Comparison of ENCODE assay signal across 15 cellular contexts in genomic region chr11:86447763-86448480, GRCh38.
DNase-seq lines count a peak whose midpoint lies in the region; ATAC-seq lines count a peak whose summit lies in the region.
"Had no signal": no experiment of that assay in that cellular context is flagged by ENCODE, and none has a peak within 500 bp of the region (broad histone marks: within the 10 kb centered on the region; RNA-seq: fewer than 3 reads in every experiment).

No MANE protein-coding gene starts in this region.

- H3K36me3 ChIP-seq in BLaER1 treated with 17β-estradiol and CSF1 and Interleukin-3, amounts not matched to agents 10 nM and 100 nM, result no peaks in the 10 kb centered on the region
- H3K36me3 ChIP-seq in KOPT-K1 (ENCODE audit: insufficient read depth, low read length), result no peaks in the 10 kb centered on the region

- no peaks in the 10 kb centered on the region for H3K27me3 ChIP-seq in BLaER1 treated with 17β-estradiol and CSF1 and Interleukin-3, amounts not matched to agents 10 nM and 100 nM
- H3K27me3 ChIP-seq: hepatocyte had no signal

- H3K4me1 ChIP-seq in BLaER1 treated with 17β-estradiol and CSF1 and Interleukin-3, amounts not matched to agents 10 nM and 100 nM, result peaks cover 11 to 72% (median 56%) of the 10 kb centered on the region in 10 experiments
- H3K4me1 ChIP-seq: parathyroid adenoma had no signal

- H3K27ac Mint-ChIP-seq in activated T-helper 17 cell treated with anti-CD3 and anti-CD28 coated beads, Interleukin-2, amount 50 U/mL, for 72 hours, result no peak overlapping the region
- H3K27ac Mint-ChIP-seq: naive thymus-derived CD8-positive, alpha-beta T cell had no signal

- no peak overlapping the region for H3K4me3 Mint-ChIP-seq in activated T-helper 17 cell treated with anti-CD3 and anti-CD28 coated beads, Interleukin-2, amount 50 U/mL, for 72 hours
- H3K4me3 Mint-ChIP-seq: naive thymus-derived CD8-positive, alpha-beta T cell had no signal

- H3K9ac ChIP-seq in BLaER1 treated with 17β-estradiol and CSF1 and Interleukin-3, amounts not matched to agents 10 nM and 100 nM, result peak overlapping the region in 1 of 11 experiments; percentile 53; a peak in 3 of 22 replicates
- H3K9ac ChIP-seq: parathyroid adenoma had no signal

- peak; percentile 10 for DNase-seq in GDM1 (lab: John Stamatoyannopoulos, UW)
- no peak for DNase-seq in AG08395 (ENCODE audit: low spot score)
- no peak for DNase-seq in SKM-1 treated with dmso at 0.1 percent for 144 hours (lab: John Stamatoyannopoulos, UW; ENCODE audit: unreplicated experiment)
- DNase-seq: islet precursor cell; naive thymus-derived CD8-positive, alpha-beta T cell; NCI-H1694 treated with DMSO at 0.1 percent for 48 hours; NCI-H2227 treated with DMSO at 0.1 percent for 48 hours; NCI-H82; T-helper 9 cell had no signal

- H3K9me3 Mint-ChIP-seq in activated T-helper 17 cell treated with anti-CD3 and anti-CD28 coated beads, Interleukin-2, amount 50 U/mL, for 72 hours, result no peaks in the 10 kb centered on the region
- H3K9me3 Mint-ChIP-seq: naive thymus-derived CD8-positive, alpha-beta T cell had no signal

- peak overlapping the region in 7 of 11 experiments; percentile 46 to 78 (median 67); a peak in 13 of 22 replicates for H3K27ac ChIP-seq in BLaER1 treated with 17β-estradiol and CSF1 and Interleukin-3, amounts not matched to agents 10 nM and 100 nM
- peak overlapping the region; percentile 73 for H3K27ac ChIP-seq in KOPT-K1 (ENCODE audit: low read depth, low read length, poor library complexity, severe bottlenecking)
- H3K27ac ChIP-seq: hepatocyte, parathyroid adenoma had no signal

- ATAC-seq in activated T-helper 17 cell treated with anti-CD3 and anti-CD28 coated beads, Interleukin-2, amount 50 U/mL, for 72 hours (replicated peaks), result peak; percentile 73
- no peak for ATAC-seq in GM21717 (IDR thresholded peaks at IDR 0.05; ENCODE audit: unreplicated experiment)
- ATAC-seq: naive thymus-derived CD8-positive, alpha-beta T cell had no signal

- no peaks in the 10 kb centered on the region for H4K20me1 ChIP-seq in BLaER1 treated with 17β-estradiol and CSF1 and Interleukin-3, amounts not matched to agents 10 nM and 100 nM

- peaks cover 0 to 12% (median 0%) of the 10 kb centered on the region in 11 experiments; a peak in 3 of 22 replicates for H3K9me3 ChIP-seq in BLaER1 treated with 17β-estradiol and CSF1 and Interleukin-3, amounts not matched to agents 10 nM and 100 nM (replicated peaks in 1 of 11)
- H3K9me3 ChIP-seq in KOPT-K1 (ENCODE audit: insufficient read depth, low read length, poor library complexity, severe bottlenecking), result no peaks in the 10 kb centered on the region

- no peaks in the 10 kb centered on the region for H3K36me3 Mint-ChIP-seq in activated T-helper 17 cell treated with anti-CD3 and anti-CD28 coated beads, Interleukin-2, amount 50 U/mL, for 72 hours (ENCODE audit: low read depth)
- H3K36me3 Mint-ChIP-seq: naive thymus-derived CD8-positive, alpha-beta T cell had no signal

- no peaks in the 10 kb centered on the region for H3K27me3 Mint-ChIP-seq in activated T-helper 17 cell treated with anti-CD3 and anti-CD28 coated beads, Interleukin-2, amount 50 U/mL, for 72 hours
- H3K27me3 Mint-ChIP-seq: naive thymus-derived CD8-positive, alpha-beta T cell had no signal

- H3K4me2 ChIP-seq in BLaER1 treated with 17β-estradiol and CSF1 and Interleukin-3, amounts not matched to agents 10 nM and 100 nM, result peak overlapping the region; percentile 20 to 75 (median 64); a peak in 21 of 22 replicates
- H3K4me2 ChIP-seq: hepatocyte had no signal

- H3K4me1 Mint-ChIP-seq in activated T-helper 17 cell treated with anti-CD3 and anti-CD28 coated beads, Interleukin-2, amount 50 U/mL, for 72 hours, result no peaks in the 10 kb centered on the region

- H3K4me3 ChIP-seq in BLaER1 treated with 17β-estradiol and CSF1 and Interleukin-3, amounts not matched to agents 10 nM and 100 nM, result no peak overlapping the region
- H3K4me3 ChIP-seq: hepatocyte had no signal
